Comparison of ENCODE assay signal across 14 cellular contexts in genomic region chr5:130316971-130317421, GRCh38.
A peak's percentile ranks its signal among the peaks of the same experiment; 100 is the strongest.
DNase-seq lines count a peak whose midpoint lies in the region; ATAC-seq and TF ChIP-seq lines count a peak whose summit lies in the region.
"Had no signal": no experiment of that assay in that cellular context is flagged by ENCODE, and none has a peak within 500 bp of the region (broad histone marks: within the 10 kb centered on the region; RNA-seq: fewer than 3 reads in every experiment).

No MANE protein-coding gene starts in this region.

- WGBS in testis, 2 donors, result 49 to 52% methylated on average over 5 of the region's 5 CpGs

- no peaks in the 10 kb centered on the region for H3K36me3 ChIP-seq in HAP-1 (replicated peaks)
- no peaks in the 10 kb centered on the region for H3K36me3 ChIP-seq in testis (ENCODE audit: low read depth, missing control alignments)

- H3K4me1 ChIP-seq in HAP-1, result no peaks in the 10 kb centered on the region
- no peaks in the 10 kb centered on the region for H3K4me1 ChIP-seq in testis

- in situ Hi-C loops in GM13976 (cut with MboI; ENCODE audit: low sequenced_read_pairs, unreplicated experiment) (no loop called here), HAP-1 (cut with MboI; ENCODE audit: low sequenced_read_pairs) (no loop called here)

- H3K9me3 ChIP-seq in HAP-1, result no peaks in the 10 kb centered on the region
- no peaks in the 10 kb centered on the region for H3K9me3 ChIP-seq in testis

- TF ChIP-seq POLR2A in testis (IDR thresholded peaks at IDR 0.05), result no peak

- DNase-seq in islet precursor cell (peak; percentile 55), GM13976 (ENCODE audit: low spot score) (no peak), HAP-1 (ENCODE audit: low spot score in 2 of 2) (no peak), testis (no peak), NCI-H69 (lab: John Stamatoyannopoulos, UW) (no peak)
- DNase-seq: activated CD4-positive, CD25-positive, alpha-beta regulatory T cell treated with anti-CD3 and anti-CD28 coated beads, Interleukin-2, amount 50 U/mL, for 72 hours; activated T-cell treated with anti-CD3 and anti-CD28 coated beads, Interleukin-2, amount 50 U/mL, for 24 hours; anterior cingulate cortex; DMS 273 treated with DMSO at 0.1 percent for 48 hours; hippocampal formation; NCI-H2171 treated with DMSO at 0.1 percent for 48 hours had no signal

- TF ChIP-seq CTCF in GM13976 (IDR thresholded peaks at IDR 0.05; ENCODE audit: borderline replicate concordance, control extremely low read depth, extremely low read depth, insufficient read depth, missing control alignments), result no peak
- TF ChIP-seq CTCF in testis (IDR thresholded peaks at IDR 0.05), result no peak

- H3K27me3 ChIP-seq in HAP-1 (ENCODE audit: low read depth) (no peaks in the 10 kb centered on the region), testis (no peaks in the 10 kb centered on the region)

- intact Hi-C loops in testis (cut with DNase I; ENCODE audit: low total_unique reads), result no loop called here

- H3K4me3 ChIP-seq in HAP-1, result no peak overlapping the region
- no peak overlapping the region for H3K4me3 ChIP-seq in testis

- H3K27ac ChIP-seq in testis, result no peak overlapping the region

- ATAC-seq in GM18498 (IDR thresholded peaks at IDR 0.05; ENCODE audit: unreplicated experiment), result peak; percentile 69
- ATAC-seq in GM21528 (IDR thresholded peaks at IDR 0.05; ENCODE audit: low FRiP score, unreplicated experiment), result peak; percentile 77
- peak; percentile 63 for ATAC-seq in HG03378 (IDR thresholded peaks at IDR 0.05; ENCODE audit: unreplicated experiment)
